23 cellular contexts compared by ENCODE assay signal in the genomic region with DNA sequence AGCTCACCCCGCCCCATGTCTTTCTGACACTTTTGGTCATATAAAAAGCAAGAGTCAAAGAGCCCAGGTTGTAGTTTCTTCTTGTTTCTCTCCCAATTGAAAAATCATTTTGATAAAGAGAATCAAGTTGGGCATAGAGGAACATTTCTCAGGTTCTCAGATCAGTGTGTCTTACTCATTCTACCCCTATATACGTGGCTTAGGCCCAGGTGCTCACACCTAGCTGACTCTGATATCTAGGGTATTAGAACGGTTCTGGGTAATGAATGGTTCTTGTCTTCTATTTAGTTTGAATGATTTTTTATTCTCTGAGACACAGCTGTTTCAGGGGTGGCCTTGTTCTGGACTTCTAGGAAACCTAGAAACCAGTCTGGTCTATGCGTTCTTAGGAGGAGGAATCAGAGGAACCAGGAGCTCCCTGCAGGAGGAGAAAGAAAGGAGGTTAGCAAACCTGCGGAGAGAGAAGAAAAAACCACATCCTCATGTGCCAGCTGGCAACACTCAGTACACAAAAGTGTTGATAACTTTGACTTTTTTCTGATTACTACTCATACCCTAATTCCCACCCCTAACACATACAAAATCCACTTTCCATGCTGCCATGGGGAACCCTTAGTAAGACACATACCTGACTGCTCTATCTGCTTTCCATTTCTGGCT.
"Had no signal": no experiment of that assay in that cellular context is flagged by ENCODE, and none has a peak within 500 bp of the region (broad histone marks: within the 10 kb centered on the region; RNA-seq: fewer than 3 reads in every experiment).

No MANE protein-coding gene starts in this region.

- H3K27me3 ChIP-seq: adrenal gland, ascending aorta, brain microvascular endothelial cell, hepatocyte, left lung, neutrophil, ovary, SJSA1, upper lobe of left lung had no signal

- H3K4me3 Mint-ChIP-seq: activated naive CD4-positive, alpha-beta T cell treated with anti-CD3 and anti-CD28 coated beads, Interleukin-2, amount 10 ng/mL, durations not matched to agents 7 days and 5 days; effector memory CD8-positive, alpha-beta T cell; immature natural killer cell had no signal

- H3K4me3 ChIP-seq: adrenal gland, ascending aorta, hepatocyte, left lung, ovary, prostate gland, SJSA1, upper lobe of left lung had no signal

- H3K36me3 ChIP-seq: adrenal gland, ascending aorta, brain microvascular endothelial cell, left lung, neutrophil, ovary, prostate gland, SJSA1, upper lobe of left lung had no signal

- H3K9me3 ChIP-seq: adrenal gland, ascending aorta, left lung, neutrophil, ovary, prostate gland, SJSA1, upper lobe of left lung had no signal

- H3K27ac ChIP-seq: adrenal gland, ascending aorta, brain microvascular endothelial cell, hepatocyte, left lung, neutrophil, ovary, prostate gland, SJSA1, upper lobe of left lung had no signal

- H3K4me1 ChIP-seq: adrenal gland, ascending aorta, left lung, prostate gland, SJSA1, upper lobe of left lung had no signal

- H3K27ac Mint-ChIP-seq: activated naive CD4-positive, alpha-beta T cell treated with anti-CD3 and anti-CD28 coated beads, Interleukin-2, amount 10 ng/mL, durations not matched to agents 7 days and 5 days; immature natural killer cell had no signal

- ATAC-seq: effector memory CD8-positive, alpha-beta T cell; esophagus mucosa; left lung; naive thymus-derived CD8-positive, alpha-beta T cell had no signal

- H3K4me1 Mint-ChIP-seq: immature natural killer cell had no signal

- DNase-seq: activated CD4-positive, alpha-beta T cell treated with anti-CD3 and anti-CD28 coated beads, Interleukin-2, amount 50 U/mL, for 1 hour; activated effector memory CD4-positive, alpha-beta T cell treated with Interleukin-2 at 50 U/mL for 16 hours; activated naive CD4-positive, alpha-beta T cell treated with anti-CD3 and anti-CD28 coated beads, Interleukin-2, amount 10 ng/mL, durations not matched to agents 7 days and 5 days; activated T-cell treated with anti-CD3 and anti-CD28 coated beads for 4 hours; adrenal gland; brain microvascular endothelial cell; central memory CD4-positive, alpha-beta T cell; effector memory CD8-positive, alpha-beta T cell; foreskin melanocyte; immature natural killer cell; left lung; naive thymus-derived CD8-positive, alpha-beta T cell; ovary; stimulated activated CD4-positive, alpha-beta T cell treated with anti-CD3 and anti-CD28 coated beads, Interleukin-2, amount 100 ng/mL, for 48 hours; stimulated activated CD8-positive, alpha-beta memory T cell treated with anti-CD3 and anti-CD28 coated beads, Interleukin-4, amount 100 ng/mL, for 48 hours; stimulated activated naive CD4-positive, alpha-beta T cell; upper lobe of left lung had no signal

- H3K27me3 Mint-ChIP-seq: activated naive CD4-positive, alpha-beta T cell treated with anti-CD3 and anti-CD28 coated beads, Interleukin-2, amount 10 ng/mL, durations not matched to agents 7 days and 5 days; effector memory CD8-positive, alpha-beta T cell had no signal

- H3K36me3 Mint-ChIP-seq: activated naive CD4-positive, alpha-beta T cell treated with anti-CD3 and anti-CD28 coated beads, Interleukin-2, amount 10 ng/mL, durations not matched to agents 7 days and 5 days; immature natural killer cell; naive thymus-derived CD8-positive, alpha-beta T cell had no signal

- H3K9me3 Mint-ChIP-seq: activated naive CD4-positive, alpha-beta T cell treated with anti-CD3 and anti-CD28 coated beads, Interleukin-2, amount 10 ng/mL, durations not matched to agents 7 days and 5 days; effector memory CD8-positive, alpha-beta T cell; immature natural killer cell; naive thymus-derived CD8-positive, alpha-beta T cell had no signal
